ENCODE assay signal across 31 cellular contexts in the genomic region with DNA sequence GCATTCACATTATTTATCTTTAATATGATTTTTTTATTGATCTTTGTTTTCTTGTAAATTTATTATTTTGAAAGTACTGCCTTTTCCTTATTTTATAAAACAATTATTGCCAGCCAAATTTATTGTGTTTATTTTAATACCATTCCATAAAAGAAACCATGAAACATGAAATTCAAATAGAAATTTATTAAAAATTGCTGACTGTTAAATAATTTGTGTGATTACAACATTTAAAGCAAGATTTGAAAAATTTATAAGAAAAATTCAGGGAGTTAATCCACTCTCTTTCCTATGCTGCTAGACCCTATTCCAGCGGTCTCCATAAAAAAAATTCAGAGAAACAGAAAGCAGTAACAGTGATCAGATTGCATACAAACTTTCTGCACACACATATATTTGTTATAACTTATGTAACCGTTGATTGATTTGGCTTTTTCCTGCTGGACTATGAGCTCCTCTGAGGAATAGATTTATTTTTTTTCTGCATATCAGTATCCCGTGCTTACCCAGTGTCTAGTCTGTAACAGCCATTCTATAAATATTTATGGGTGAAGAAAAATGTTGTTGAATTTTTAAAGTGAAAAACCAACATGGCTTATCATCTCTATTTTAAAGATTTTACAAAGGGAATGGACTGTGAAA.
"Had no signal": no experiment of that assay in that cellular context is flagged by ENCODE, and none has a peak within 500 bp of the region (broad histone marks: within the 10 kb centered on the region; RNA-seq: fewer than 3 reads in every experiment).

No MANE protein-coding gene starts in this region.

- H3K36me3 ChIP-seq: adrenal gland, WERI-Rb-1 had no signal

- H3K27ac ChIP-seq: adrenal gland, body of pancreas, dorsolateral prefrontal cortex, epithelial cell of prostate, esophagus muscularis mucosa, foreskin keratinocyte, gastrocnemius medialis, heart right ventricle, WERI-Rb-1 had no signal

- H3K4me1 ChIP-seq: adrenal gland, body of pancreas, esophagus muscularis mucosa, foreskin keratinocyte, gastrocnemius medialis, heart right ventricle had no signal

- FAIRE-seq: endothelial cell of umbilical vein had no signal

- H3K27me3 ChIP-seq: adrenal gland, body of pancreas, dorsolateral prefrontal cortex, esophagus muscularis mucosa, foreskin keratinocyte, gastrocnemius medialis, heart right ventricle had no signal

- H3K4me3 ChIP-seq: adrenal gland, body of pancreas, dorsolateral prefrontal cortex, esophagus muscularis mucosa, gastrocnemius medialis, heart right ventricle had no signal

- DNase-seq: activated B cell treated with CpG ODN at 0.5 μM for 24 hours; activated CD4-positive, alpha-beta T cell treated with anti-CD3 and anti-CD28 coated beads for 48 hours; activated CD4-positive, alpha-beta T cell treated with anti-CD3 and anti-CD28 coated beads, Interleukin-2, amount 50 U/mL, for 1 hour; activated CD4-positive, alpha-beta T cell treated with anti-CD3 and anti-CD28 coated beads, Interleukin-2, amount 50 U/mL, for 48 hours; activated CD8-positive, alpha-beta memory T cell treated with anti-CD3 and anti-CD28 coated beads for 24 hours; activated CD8-positive, alpha-beta T cell treated with anti-CD3 and anti-CD28 coated beads for 36 hours; activated effector memory CD4-positive, alpha-beta T cell treated with anti-CD3 and anti-CD28 coated beads, Interleukin-2, amount 50 U/mL, for 16 hours; activated naive CD4-positive, alpha-beta T cell treated with anti-CD3 and anti-CD28 coated beads for 36 hours; activated naive CD8-positive, alpha-beta T cell treated with anti-CD3 and anti-CD28 coated beads for 36 hours; activated naive CD8-positive, alpha-beta T cell treated with anti-CD3 and anti-CD28 coated beads, Interleukin-2, amount 50 U/mL, for 24 hours; activated T-cell treated with anti-CD3 and anti-CD28 coated beads, Interleukin-2, amount 50 U/mL, for 1 hour; activated T-cell treated with anti-CD3 and anti-CD28 coated beads, Interleukin-2, amount 50 U/mL, for 48 hours; adrenal gland; amygdala; aorta; body of pancreas; caudate nucleus; dorsolateral prefrontal cortex; effector CD4-positive, alpha-beta T cell; effector memory CD8-positive, alpha-beta T cell; foreskin keratinocyte; gastrocnemius medialis; heart right ventricle; T-helper 1 cell; T-helper 17 cell; T1000; WERI-Rb-1 had no signal

- ATAC-seq: activated CD4-positive, CD25-positive, alpha-beta regulatory T cell treated with anti-CD3 and anti-CD28 coated beads, Interleukin-2, amount 50 U/mL, for 24 hours; activated CD8-positive, alpha-beta T cell treated with anti-CD3 and anti-CD28 coated beads for 36 hours; activated naive CD8-positive, alpha-beta T cell treated with anti-CD3 and anti-CD28 coated beads, Interleukin-2, amount 50 U/mL, for 24 hours; body of pancreas; effector memory CD8-positive, alpha-beta T cell; foreskin keratinocyte; gastrocnemius medialis; heart right ventricle; T-helper 17 cell had no signal

- H3K9me3 ChIP-seq: body of pancreas, esophagus muscularis mucosa, gastrocnemius medialis had no signal
